Comparison of ENCODE assay signal across 8 cellular contexts in genomic region chr19:48955308-48955958, GRCh38. TPM values are rescaled to one million over a fixed set of nuclear protein-coding genes. Genes with fewer than 3 reads are reported as not detected.
A peak's percentile ranks its signal among the peaks of the same experiment; 100 is the strongest.
DNase-seq lines count a peak whose midpoint lies in the region; ATAC-seq and TF ChIP-seq lines count a peak whose summit lies in the region.

No MANE protein-coding gene starts in this region.

- peak overlapping the region; percentile 79 for H2BK12ac ChIP-seq in trophoblast cell (ENCODE audit: low read length)

- 52 to 55% methylated on average over 16 of the region's 16 CpGs for WGBS in esophagus, 2 donors
- no CpG with 5 or more reads among the region's 16 CpGs for WGBS in trophoblast cell (ENCODE audit: extremely low coverage, insufficient coverage, insufficient read length)

- H3K27me3 ChIP-seq in DOHH2 (ENCODE audit: control insufficient read depth, low read length) (no peaks in the 10 kb centered on the region), PC-9 (ENCODE audit: insufficient read depth, low read depth) (no peaks in the 10 kb centered on the region), esophagus (ENCODE audit: control insufficient read depth in 1 of 2, insufficient read depth in 2 of 2, low read length in 2 of 2) (no peaks in the 10 kb centered on the region), trophoblast cell (ENCODE audit: insufficient read depth, low read length) (no peaks in the 10 kb centered on the region)

- TF ChIP-seq CTCF in DOHH2 (IDR thresholded peaks at IDR 0.05; ENCODE audit: low read depth, low read length, poor library complexity, severe bottlenecking) (no peak), PC-9 (conservative IDR thresholded peaks at IDR 0.05) (no peak)

- peak overlapping the region; percentile 99 for H3K18ac ChIP-seq in trophoblast cell (ENCODE audit: low read length)

- H3K36me3 ChIP-seq in DOHH2 (ENCODE audit: control insufficient read depth, low read length), result peaks cover 23% of the 10 kb centered on the region
- peaks cover 9% of the 10 kb centered on the region; the same call in 1 of the 2 replicates for H3K36me3 ChIP-seq in PC-9 (ENCODE audit: low read depth)
- peaks cover 0 to 3% of the 10 kb centered on the region in 2 donors for H3K36me3 ChIP-seq in esophagus (ENCODE audit: control insufficient read depth in 2 of 2, insufficient read depth in 2 of 2, low read length in 1 of 2)
- H3K36me3 ChIP-seq in trophoblast cell (ENCODE audit: control insufficient read depth in 1 of 2, insufficient read depth in 2 of 2, low read length in 2 of 2), result peaks cover 15 to 16% of the 10 kb centered on the region in 2 experiments

- H3K9ac ChIP-seq in trophoblast cell (ENCODE audit: low read length), result peak overlapping the region; percentile 80

- H3K4me1 ChIP-seq in DOHH2 (ENCODE audit: control insufficient read depth, low read length) (peaks cover 49% of the 10 kb centered on the region), PC-9 (replicated peaks; ENCODE audit: insufficient read depth) (peaks cover 10% of the 10 kb centered on the region; the same call in 1 of the 2 replicates), esophagus (ENCODE audit: control insufficient read depth in 2 of 2, insufficient read depth in 2 of 2, low read length in 1 of 2) (peaks cover 8 to 10% of the 10 kb centered on the region in 2 donors), trophoblast cell (ENCODE audit: control insufficient read depth in 1 of 2, insufficient read depth in 2 of 2, low read length in 2 of 2) (peaks cover 8 to 16% of the 10 kb centered on the region in 2 experiments)

- CTCF ChIA-PET in PC-9 (lab: Charles Lee), result no interaction called here

- no peak for DNase-seq in PC-9
- DNase-seq in trophoblast cell, result no peak
- no peak for DNase-seq in NCI-H2196 treated with DMSO at 0.1 percent for 48 hours (lab: John Stamatoyannopoulos, UW; ENCODE audit: unreplicated experiment)

- H3K4me3 ChIP-seq in DOHH2 (ENCODE audit: low read length) (peak overlapping the region; percentile 92), PC-9 (peak overlapping the region; percentile 92), esophagus (ENCODE audit: low read depth in 1 of 2, low read length in 2 of 2) (peak overlapping the region; percentile 79 to 92), trophoblast cell (ENCODE audit: low read depth, low read length) (peak overlapping the region; percentile 88)

- no peaks in the 10 kb centered on the region for H3K9me2 ChIP-seq in DOHH2 (replicated peaks; ENCODE audit: control insufficient read depth, low read length)
- H3K9me2 ChIP-seq in PC-9 (ENCODE audit: insufficient read depth), result no peaks in the 10 kb centered on the region

- peak overlapping the region; percentile 99 for H2AK5ac ChIP-seq in trophoblast cell (ENCODE audit: low read length)

- H3K79me2 ChIP-seq in DOHH2 (ENCODE audit: control insufficient read depth, low read length) (peaks cover 24% of the 10 kb centered on the region), PC-9 (ENCODE audit: low read depth) (peaks cover 21% of the 10 kb centered on the region), trophoblast cell (ENCODE audit: control insufficient read depth, insufficient read depth, low read length, poor library complexity) (peaks cover 11% of the 10 kb centered on the region)

- H4K12ac ChIP-seq in trophoblast cell (ENCODE audit: low read depth, low read length), result peak overlapping the region; percentile 95

- peak overlapping the region; percentile 87 for H3K4me2 ChIP-seq in DOHH2 (ENCODE audit: low read length)
- H3K4me2 ChIP-seq in PC-9, result peak overlapping the region; percentile 82
- H3K4me2 ChIP-seq in trophoblast cell (ENCODE audit: low read length), result peak overlapping the region; percentile 66

- H4K20me1 ChIP-seq in DOHH2 (ENCODE audit: control insufficient read depth, insufficient read depth, low read depth, low read length) (no peaks in the 10 kb centered on the region), PC-9 (ENCODE audit: insufficient read depth) (no peaks in the 10 kb centered on the region)

- peak overlapping the region; percentile 99 for H4K8ac ChIP-seq in trophoblast cell (ENCODE audit: low read depth, low read length)

- peak overlapping the region; percentile 99 for H3K4ac ChIP-seq in trophoblast cell (ENCODE audit: low read depth, low read length)

- H3F3A ChIP-seq in DOHH2 (ENCODE audit: control insufficient read depth, insufficient read depth) (no peaks in the 10 kb centered on the region; the same call in 1 of the 2 replicates), PC-9 (ENCODE audit: insufficient read depth, low read depth) (peaks cover 39% of the 10 kb centered on the region)

- H3K27ac ChIP-seq in DOHH2 (ENCODE audit: low read depth, low read length) (peak overlapping the region; percentile 60), PC-9 (peak overlapping the region; percentile 40; the same call in 1 of the 2 replicates), esophagus (ENCODE audit: low read depth in 2 of 2, low read length in 1 of 2) (peak overlapping the region; percentile 60 to 68), trophoblast cell (ENCODE audit: low read depth, low read length) (peak overlapping the region; percentile 90)

- no peak overlapping the region for H3K23ac ChIP-seq in trophoblast cell (ENCODE audit: low read length)

- peak overlapping the region; percentile 100 for H2BK5ac ChIP-seq in trophoblast cell (ENCODE audit: low read depth, low read length, poor library complexity)

- POLR2A ChIA-PET in PC-9 (lab: Charles Lee; ENCODE audit: unreplicated experiment), result no interaction called here

- peak overlapping the region; percentile 100 for H2BK120ac ChIP-seq in trophoblast cell (ENCODE audit: insufficient read depth, low read length, poor library complexity)

- H2AFZ ChIP-seq in PC-9 (peak overlapping the region; percentile 92), trophoblast cell (ENCODE audit: insufficient read depth, low read length, poor library complexity) (peak overlapping the region; percentile 89)

- H3K14ac ChIP-seq in trophoblast cell (ENCODE audit: low read length), result peak overlapping the region; percentile 98

- ATAC-seq in HG03354 (IDR thresholded peaks at IDR 0.05; ENCODE audit: poor library complexity, severe bottlenecking, unreplicated experiment), result no peak
- ATAC-seq in GM21515 (IDR thresholded peaks at IDR 0.05; ENCODE audit: unreplicated experiment), result no peak
- no peak for ATAC-seq in GM19397 (IDR thresholded peaks at IDR 0.05; ENCODE audit: unreplicated experiment)

- intact Hi-C loops in PC-9 (cut with micrococcal nuclease; ENCODE audit: unreplicated experiment), result no loop called here

- no TSS peak for BruUV-seq in PC-9 (replicated peaks; lab: Mats Ljungman, UMichigan)

- H3K9me3 ChIP-seq in DOHH2 (ENCODE audit: control insufficient read depth, insufficient read depth, low read length) (no peaks in the 10 kb centered on the region), PC-9 (ENCODE audit: insufficient read depth, low read depth) (no peaks in the 10 kb centered on the region), esophagus (ENCODE audit: control insufficient read depth in 2 of 2, insufficient read depth in 1 of 2, low read depth in 1 of 2, low read length in 1 of 2) (no peaks in the 10 kb centered on the region), trophoblast cell (ENCODE audit: insufficient read depth, low read depth, low read length) (no peaks in the 10 kb centered on the region)

- peak overlapping the region; percentile 100 for H4K91ac ChIP-seq in trophoblast cell (ENCODE audit: low read depth, low read length)

- peaks cover 14% of the 10 kb centered on the region for H3K79me1 ChIP-seq in trophoblast cell (ENCODE audit: low read length)

RNA-seq across cellular contexts. Expression of gene BAX, which starts 0.8 kb away (rescaled TPM):
- total RNA-seq in PC-9 (2021), result 140 and 198 TPM in 2 replicates
- polyA plus RNA-seq in esophagus, result 10 to 100 TPM; 41.7 to 56.9 TPM
- polyA plus RNA-seq in trophoblast cell (2013), result 92.3 and 93.5 TPM in 2 replicates

RNA-seq across cellular contexts. Expression of gene FTL, which starts 9.7 kb away (rescaled TPM):
- total RNA-seq in PC-9 (2021), result 3,402 and 3,822 TPM in 2 replicates
- polyA plus RNA-seq in esophagus, result 100 to 1,000 TPM; 645 to 931 TPM
- 3,699 and 3,930 TPM in 2 replicates for polyA plus RNA-seq in trophoblast cell (2013)

RNA-seq across cellular contexts. Expression of gene DHDH, which starts 21.9 kb away (rescaled TPM):
- 2.0 and 2.4 TPM in 2 replicates for total RNA-seq in PC-9 (2021)
- 1 to 10 TPM in 1 of 2 donors, under 1 TPM in 1; 0.57 to 1.3 TPM for polyA plus RNA-seq in esophagus
- polyA plus RNA-seq in trophoblast cell (2013), result 0.18 and 0.23 TPM in 2 replicates

RNA-seq across cellular contexts. Expression of gene GYS1, which starts 37.7 kb away (rescaled TPM):
- total RNA-seq in PC-9 (2021), result 47.5 and 54.2 TPM in 2 replicates
- polyA plus RNA-seq in esophagus, result 10 to 100 TPM; 27.0 to 30.9 TPM
- 64.3 and 68.6 TPM in 2 replicates for polyA plus RNA-seq in trophoblast cell (2013)

RNA-seq across cellular contexts. Expression of gene RUVBL2, which starts 38.3 kb away (rescaled TPM):
- total RNA-seq in PC-9 (2021), result 175 and 179 TPM in 2 replicates
- polyA plus RNA-seq in esophagus, result 10 to 100 TPM; 56.1 to 87.4 TPM
- 58.0 and 58.6 TPM in 2 replicates for polyA plus RNA-seq in trophoblast cell (2013)

Comparison
In these comparisons a context has a peak if more than half of its experiments do, and no peak if none do; other contexts are left out.
1. H3K27ac ChIP-seq: peak in every context shown above with its lines; median percentile 90 in trophoblast cell; 64 in esophagus; 60 in DOHH2; 40 in PC-9.